Comparison of ENCODE assay signal across 28 cellular contexts in the genomic region with DNA sequence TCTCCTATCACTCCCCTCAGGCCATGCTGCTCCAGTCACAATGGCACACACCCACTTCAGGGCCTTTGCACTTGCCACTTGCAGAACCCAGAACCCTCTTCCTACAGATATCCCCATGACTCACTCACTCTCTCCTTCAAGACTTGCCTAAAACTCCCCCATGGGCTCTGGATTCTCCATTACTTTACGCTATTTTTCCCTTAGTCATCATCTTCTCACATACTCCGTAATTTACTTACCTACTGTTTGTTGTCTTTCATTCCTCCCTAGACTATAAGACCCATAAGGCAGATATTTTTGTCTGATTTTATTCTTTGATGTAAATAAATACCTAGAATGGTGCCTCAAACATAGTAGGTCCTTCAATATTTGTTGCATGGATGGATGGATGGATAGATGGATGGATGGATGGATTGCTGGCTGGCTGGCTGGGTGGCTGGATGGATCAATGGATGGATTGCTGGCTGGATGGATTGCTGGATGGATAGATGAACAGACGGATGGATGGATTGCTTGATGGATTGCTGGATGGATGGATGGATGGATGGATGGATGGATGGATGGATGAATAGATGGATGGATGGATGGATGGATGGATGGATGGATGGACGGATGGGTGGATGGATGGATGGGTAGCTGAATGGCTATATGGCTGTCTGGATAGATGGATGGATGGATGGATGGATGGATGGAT.
A peak's percentile ranks its signal among the peaks of the same experiment; 100 is the strongest.
DNase-seq lines count a peak whose midpoint lies in the region; ATAC-seq, FAIRE-seq and TF ChIP-seq lines count a peak whose summit lies in the region.
"Had no signal": no experiment of that assay in that cellular context is flagged by ENCODE, and none has a peak within 500 bp of the region (broad histone marks: within the 10 kb centered on the region; RNA-seq: fewer than 3 reads in every experiment).

No MANE protein-coding gene starts in this region.

- H2BK20ac ChIP-seq in IMR-90 (ENCODE audit: low read depth, low read length) = no peak overlapping the region

- no peak for FAIRE-seq in A549 (lab: Jason Lieb, UNC)
- FAIRE-seq: GM12878, GM12892, GM18507 had no signal

- H3K36me3 ChIP-seq in mammary epithelial cell (ENCODE audit: insufficient read depth, low read length) (no peaks in the 10 kb centered on the region), IMR-90 (ENCODE audit: control insufficient read depth, insufficient read depth, low read length) (no peaks in the 10 kb centered on the region), sigmoid colon (no peaks in the 10 kb centered on the region), heart right ventricle (no peaks in the 10 kb centered on the region)
- H3K36me3 ChIP-seq: BE2C, BLaER1 had no signal

- H3K18ac ChIP-seq in IMR-90 (ENCODE audit: low read depth, low read length) = no peak overlapping the region

- no peaks in the 10 kb centered on the region for H3K27me3 ChIP-seq in mammary epithelial cell (ENCODE audit: insufficient read depth, low read length)
- no peaks in the 10 kb centered on the region for H3K27me3 ChIP-seq in IMR-90 (ENCODE audit: control insufficient read depth, insufficient read depth, low read length)
- H3K27me3 ChIP-seq in sigmoid colon = no peaks in the 10 kb centered on the region
- H3K27me3 ChIP-seq in heart right ventricle = no peaks in the 10 kb centered on the region
- H3K27me3 ChIP-seq: BE2C, BLaER1 had no signal

- no peak overlapping the region for H2BK5ac ChIP-seq in IMR-90 (ENCODE audit: low read depth, low read length, poor library complexity, severe bottlenecking)

- in situ Hi-C loops in mammary epithelial cell (cut with MboI; ENCODE audit: low sequenced_read_pairs in 2 of 2) (no loop called here), IMR-90 (cut with MboI; ENCODE audit: low sequenced_read_pairs) (no loop called here)

- no peaks in the 10 kb centered on the region for H3K79me2 ChIP-seq in mammary epithelial cell (ENCODE audit: insufficient read depth, low read length)

- H2AFZ ChIP-seq in mammary epithelial cell (ENCODE audit: low read depth, low read length) = no peak overlapping the region
- no peak overlapping the region for H2AFZ ChIP-seq in IMR-90 (replicated peaks; ENCODE audit: low read length, poor library complexity)

- dilution Hi-C loops in mammary epithelial cell (cut with HindIII; ENCODE audit: low sequenced_read_pairs) (no loop called here), IMR-90 (cut with HindIII; ENCODE audit: low sequenced_read_pairs, unreplicated experiment) (no loop called here)

- peaks cover 20% of the 10 kb centered on the region for H3K9me3 Mint-ChIP-seq in MCF 10A (ENCODE audit: unreplicated experiment)
- H3K9me3 Mint-ChIP-seq: CD8-positive, alpha-beta memory T cell had no signal

- H3K56ac ChIP-seq in IMR-90 (ENCODE audit: extremely low read depth, insufficient read depth, low read length) = no peak overlapping the region

- H3K9me1 ChIP-seq in IMR-90 (ENCODE audit: insufficient read depth, low read length) = no peaks in the 10 kb centered on the region; the same call in 1 of the 2 replicates

- no peak overlapping the region for H3K14ac ChIP-seq in IMR-90 (replicated peaks; ENCODE audit: low read depth, low read length)

- no peaks in the 10 kb centered on the region for H3K36me3 Mint-ChIP-seq in MCF 10A (ENCODE audit: insufficient read depth, unreplicated experiment)
- H3K36me3 Mint-ChIP-seq: CD14-positive monocyte; CD4-positive, alpha-beta memory T cell; CD4-positive, CD25-positive, alpha-beta regulatory T cell; CD8-positive, alpha-beta memory T cell had no signal

- H2BK15ac ChIP-seq in IMR-90 (ENCODE audit: low read depth, low read length) = no peak overlapping the region

- DNase-seq in MCF 10A (ENCODE audit: unreplicated experiment) (no peak), mammary epithelial cell (no peak), A549 (ENCODE audit: low read depth in 1 of 2, low spot score in 1 of 2) (no peak), IMR-90 (no peak), sigmoid colon (no peak), heart right ventricle (no peak), posterior cingulate gyrus (no peak), NCI-H2196 treated with DMSO at 0.1 percent for 48 hours (lab: John Stamatoyannopoulos, UW; ENCODE audit: unreplicated experiment) (no peak)
- DNase-seq: ACHN; BE2C; C1 segment of cervical spinal cord; CD4-positive, alpha-beta memory T cell; CD4-positive, CD25-positive, alpha-beta regulatory T cell; CD8-positive, alpha-beta memory T cell; COR-L47; DMS 273 treated with DMSO at 0.1 percent for 48 hours; DMS153; DMS53; DMS79; DND-41; EL; GDM1 had no signal

- no peak for ATAC-seq in A549
- no peak for ATAC-seq in IMR-90 (ENCODE audit: low read depth)
- ATAC-seq in heart right ventricle = no peak
- ATAC-seq: GM12878 had no signal

- no TSS peak for BruUV-seq in MCF 10A (replicated peaks; lab: Mats Ljungman, UMichigan)
- no TSS peak for BruUV-seq in mammary epithelial cell (replicated peaks; lab: Mats Ljungman, UMichigan)
- no TSS peak for BruUV-seq in IMR-90 (replicated peaks; lab: Mats Ljungman, UMichigan)

- CTCF ChIA-PET in MCF 10A (lab: Yijun Ruan, JAX) = interaction anchor here (0.6 kb wide), 2 partner anchors 15 to 16 kb away, joined by 3 read pairs; no protein-coding TSS in a partner anchor
- CTCF ChIA-PET in mammary epithelial cell (lab: Charles Lee; ENCODE audit: low non-redundant PET) = no interaction called here
- CTCF ChIA-PET in A549 (lab: Yijun Ruan, JAX) = interaction anchor here (1.0 kb wide), 1 partner anchor 10 kb away, joined by 3 read pairs; no protein-coding TSS in a partner anchor
- CTCF ChIA-PET in IMR-90 (lab: Yijun Ruan, JAX) = no interaction called here

- H3K4me3 ChIP-seq in mammary epithelial cell (replicated peaks in 1 of 3; ENCODE audit: insufficient read depth in 1 of 3, low read depth in 2 of 3, low read length in 3 of 3) = no peak overlapping the region
- H3K4me3 ChIP-seq in A549 = no peak overlapping the region
- H3K4me3 ChIP-seq in IMR-90 (ENCODE audit: insufficient read depth, low read depth, low read length) = no peak overlapping the region
- no peak overlapping the region for H3K4me3 ChIP-seq in sigmoid colon
- H3K4me3 ChIP-seq in heart right ventricle = no peak overlapping the region
- H3K4me3 ChIP-seq: BLaER1, GM12878 had no signal

- H4K20me1 ChIP-seq in mammary epithelial cell (ENCODE audit: insufficient read depth, low read length) = no peaks in the 10 kb centered on the region
- H4K20me1 ChIP-seq in IMR-90 (ENCODE audit: insufficient read depth, low read length) = no peaks in the 10 kb centered on the region
- H4K20me1 ChIP-seq: BLaER1 had no signal

- no peak overlapping the region for H3K4me3 Mint-ChIP-seq in MCF 10A (ENCODE audit: unreplicated experiment)
- H3K4me3 Mint-ChIP-seq: CD14-positive monocyte; CD4-positive, alpha-beta memory T cell; CD4-positive, CD25-positive, alpha-beta regulatory T cell; CD8-positive, alpha-beta memory T cell had no signal

- H4K5ac ChIP-seq in IMR-90 (ENCODE audit: low read depth, low read length) = no peak overlapping the region

- peak overlapping the region; percentile 71 for H3K27ac Mint-ChIP-seq in MCF 10A (ENCODE audit: low read depth, unreplicated experiment)
- H3K27ac Mint-ChIP-seq: CD4-positive, alpha-beta memory T cell; CD4-positive, CD25-positive, alpha-beta regulatory T cell; CD8-positive, alpha-beta memory T cell had no signal

- H3K4me1 Mint-ChIP-seq in MCF 10A (ENCODE audit: insufficient read depth, unreplicated experiment) = no peaks in the 10 kb centered on the region
- H3K4me1 Mint-ChIP-seq: CD4-positive, alpha-beta memory T cell; CD4-positive, CD25-positive, alpha-beta regulatory T cell; CD8-positive, alpha-beta memory T cell had no signal

- H4K8ac ChIP-seq in IMR-90 (ENCODE audit: low read depth in 2 of 2, low read length in 2 of 2) = no peak overlapping the region

- POLR2A ChIA-PET in MCF 10A (lab: Yijun Ruan, JAX) (no interaction called here), A549 (lab: Yijun Ruan, JAX) (no interaction called here), IMR-90 (lab: Charles Lee; ENCODE audit: unreplicated experiment) (no interaction called here)

- intact Hi-C loops in MCF 10A (cut with micrococcal nuclease) = no loop called here
- intact Hi-C loops in mammary epithelial cell (cut with micrococcal nuclease) = no loop called here
- intact Hi-C loops in IMR-90 (cut with micrococcal nuclease) = no loop called here
- intact Hi-C loops in sigmoid colon (cut with DNase I) = loop anchor here (5.0 kb wide), 1 partner anchor 41 kb away; no protein-coding TSS in a partner anchor
- intact Hi-C loops in heart right ventricle (cut with DNase I) = no loop called here
- intact Hi-C loops in posterior cingulate gyrus (cut with DNase I) = no loop called here

- H3K4me2 ChIP-seq in mammary epithelial cell (ENCODE audit: insufficient read depth, low read depth, low read length) (no peak overlapping the region), A549 (no peak overlapping the region), IMR-90 (ENCODE audit: low read depth, low read length) (no peak overlapping the region)
- H3K4me2 ChIP-seq: BLaER1 had no signal

- H3K27me3 Mint-ChIP-seq in MCF 10A (ENCODE audit: insufficient read depth, unreplicated experiment) = no peaks in the 10 kb centered on the region
- H3K27me3 Mint-ChIP-seq: CD4-positive, CD25-positive, alpha-beta regulatory T cell had no signal

- no peak for TF ChIP-seq RAD21 in A549 (conservative IDR thresholded peaks at IDR 0.05 in 1 of 2, IDR thresholded peaks at IDR 0.05 in 1 of 2)
- TF ChIP-seq RAD21 in IMR-90 (IDR thresholded peaks at IDR 0.05; ENCODE audit: low read length) = no peak

- no peak overlapping the region for H3K9ac ChIP-seq in mammary epithelial cell (ENCODE audit: insufficient read depth, low read length)
- no peak overlapping the region for H3K9ac ChIP-seq in IMR-90 (ENCODE audit: low read depth, low read length)
- H3K9ac ChIP-seq: BLaER1 had no signal

- no peak overlapping the region for H4K91ac ChIP-seq in IMR-90 (ENCODE audit: insufficient read depth, low read depth, low read length)

- H3K79me1 ChIP-seq in IMR-90 (ENCODE audit: low read depth in 1 of 2, low read length in 2 of 2) = no peaks in the 10 kb centered on the region

- no peaks in the 10 kb centered on the region for H3K4me1 ChIP-seq in mammary epithelial cell (ENCODE audit: insufficient read depth, low read length)
- H3K4me1 ChIP-seq in A549 = no peaks in the 10 kb centered on the region
- peaks cover 7% of the 10 kb centered on the region for H3K4me1 ChIP-seq in IMR-90 (ENCODE audit: control insufficient read depth, insufficient read depth, low read length)
- H3K4me1 ChIP-seq in sigmoid colon = peaks cover 0 to 30% (median 24%) of the 10 kb centered on the region in 4 donors
- H3K4me1 ChIP-seq in heart right ventricle = peaks cover 0 to 7% (median 0%) of the 10 kb centered on the region in 9 donors
- H3K4me1 ChIP-seq: BE2C, BLaER1 had no signal

- no peak overlapping the region for H2AK9ac ChIP-seq in IMR-90 (replicated peaks; ENCODE audit: low read depth, low read length, poor library complexity)

- TF ChIP-seq CTCF in MCF 10A (IDR thresholded peaks at IDR 0.05; ENCODE audit: unreplicated experiment) (no peak), mammary epithelial cell (conservative IDR thresholded peaks at IDR 0.05 in 1 of 2, IDR thresholded peaks at IDR 0.05 in 1 of 2; ENCODE audit: extremely low read depth in 1 of 2, insufficient read depth in 1 of 2, low read depth in 1 of 2, low read length in 2 of 2) (no peak), A549 (IDR thresholded peaks at IDR 0.05) (no peak), IMR-90 (conservative IDR thresholded peaks at IDR 0.05; ENCODE audit: low read depth, low read length) (no peak), sigmoid colon (IDR thresholded peaks at IDR 0.05) (no peak), heart right ventricle (IDR thresholded peaks at IDR 0.05) (no peak)

- no peak overlapping the region for H3K4ac ChIP-seq in IMR-90 (ENCODE audit: low read depth, low read length)

- WGBS in mammary epithelial cell (ENCODE audit: low coverage, missing lambda C conversion rate) = 67% methylated on average over 3 of the region's 4 CpGs
- WGBS in A549 (ENCODE audit: missing lambda C conversion rate) = 39% methylated on average over 4 of the region's 4 CpGs
- no CpG with 5 or more reads among the region's 4 CpGs for WGBS in IMR-90 (ENCODE audit: extremely low coverage in 2 of 2, insufficient read length in 1 of 2), 2 experiments
- 68 to 85% methylated on average over 4 of the region's 4 CpGs for WGBS in sigmoid colon, 2 donors
- WGBS in heart right ventricle, 2 donors = 71 to 80% methylated on average over 4 of the region's 4 CpGs

- no peaks in the 10 kb centered on the region for H3K9me3 ChIP-seq in mammary epithelial cell (replicated peaks; ENCODE audit: insufficient read depth, low read length)
- H3K9me3 ChIP-seq in A549 = no peaks in the 10 kb centered on the region
- no peaks in the 10 kb centered on the region for H3K9me3 ChIP-seq in IMR-90 (ENCODE audit: control insufficient read depth, insufficient read depth, low read length)
- no peaks in the 10 kb centered on the region for H3K9me3 ChIP-seq in sigmoid colon
- H3K9me3 ChIP-seq in heart right ventricle = peaks cover 0 to 5% (median 0%) of the 10 kb centered on the region in 11 donors
- H3K9me3 ChIP-seq: BE2C had no signal

- H2BK120ac ChIP-seq in IMR-90 (ENCODE audit: low read depth, low read length) = no peak overlapping the region

- TF ChIP-seq POLR2A in A549 (IDR thresholded peaks at IDR 0.05; ENCODE audit: low read length) (no peak), IMR-90 (IDR thresholded peaks at IDR 0.05; ENCODE audit: low read depth, low read length) (no peak), sigmoid colon (IDR thresholded peaks at IDR 0.05) (no peak)

- no peak overlapping the region for H3K23ac ChIP-seq in IMR-90 (ENCODE audit: low read depth, low read length)

- H3K27ac ChIP-seq in mammary epithelial cell (ENCODE audit: insufficient read depth, low read depth, low read length) = no peak overlapping the region
- H3K27ac ChIP-seq in A549 = no peak overlapping the region
- no peak overlapping the region for H3K27ac ChIP-seq in IMR-90 (ENCODE audit: insufficient read depth, low read length)
- peak overlapping the region in 3 of 4 donors; percentile 80 to 82 (median 81) for H3K27ac ChIP-seq in sigmoid colon
- no peak overlapping the region for H3K27ac ChIP-seq in heart right ventricle
- H3K27ac ChIP-seq: 22Rv1, BLaER1 had no signal

- H2AK5ac ChIP-seq in IMR-90 (ENCODE audit: low read depth, low read length) = no peak overlapping the region

- TF ChIP-seq EP300 in A549 (IDR thresholded peaks at IDR 0.05) = no peak
- TF ChIP-seq EP300 in sigmoid colon (IDR thresholded peaks at IDR 0.05) = no peak

Comparison
In these comparisons a context has a peak if more than half of its experiments do, and no peak if none do; other contexts are left out.
1. CTCF ChIA-PET loops: an anchor here in MCF 10A (0.6 kb wide) and A549 (1.0 kb wide); none called in mammary epithelial cell and IMR-90.
2. H3K27ac ChIP-seq: peak in sigmoid colon (3 of 4); none in mammary epithelial cell (single experiment), A549 (0 of 2), IMR-90 (single experiment) and heart right ventricle (0 of 10).